Comparison of ENCODE assay signal across 35 cellular contexts in genomic region chr14:31341280-31341679, GRCh38.
"Had no signal": no experiment of that assay in that cellular context is flagged by ENCODE, and none has a peak within 500 bp of the region (broad histone marks: within the 10 kb centered on the region; RNA-seq: fewer than 3 reads in every experiment).

No MANE protein-coding gene starts in this region.

- H3K4me1 ChIP-seq: breast epithelium had no signal

- H3K9me3 ChIP-seq: adrenal gland, body of pancreas, breast epithelium had no signal

- FAIRE-seq: astrocyte had no signal

- H3K4me3 Mint-ChIP-seq: activated CD4-positive, alpha-beta memory T cell treated with anti-CD3 and anti-CD28 coated beads for 36 hours; activated CD4-positive, alpha-beta T cell treated with anti-CD3 and anti-CD28 coated beads for 36 hours; activated CD4-positive, alpha-beta T cell treated with anti-CD3 and anti-CD28 coated beads, Interleukin-2, amount 10 ng/mL, durations not matched to agents 7 days and 5 days; activated CD8-positive, alpha-beta T cell treated with anti-CD3 and anti-CD28 coated beads for 36 hours; activated naive CD4-positive, alpha-beta T cell treated with anti-CD3 and anti-CD28 coated beads for 36 hours; activated naive CD8-positive, alpha-beta T cell treated with anti-CD3 and anti-CD28 coated beads for 36 hours; activated T-cell treated with anti-CD3 and anti-CD28 coated beads, Interleukin-2, amount 50 U/mL, for 4 hours; activated T-cell treated with anti-CD3 and anti-CD28 coated beads, Interleukin-2, amount 50 U/mL, for 72 hours; activated T-helper 1 cell treated with anti-CD3 and anti-CD28 coated beads, Interleukin-12 subunit alpha, Interleukin-12 subunit beta, Interleukin-2, Interleukin-4 antibody, amounts not matched to agents 30 ng/mL and 10 ng/mL and 1 ng/mL, durations not matched to agents 14 hours and 24 hours and 36 hours; activated T-helper 17 cell treated with anti-CD3 and anti-CD28 coated beads, Interleukin-2, amount 50 U/mL, for 72 hours; central memory CD8-positive, alpha-beta T cell; T-helper 1 cell treated with Interleukin-12 subunit alpha and Interleukin-12 subunit beta and Interleukin-4 antibody, amounts not matched to agents 30 μg/mL and 1 μg/mL, for 36 hours; T-helper 2 cell treated with Interferon-gamma antibody and Interleukin-4, amounts not matched to agents 5 μg/mL and 100 μg/mL, for 36 hours had no signal

- ATAC-seq: activated CD4-positive, alpha-beta T cell treated with anti-CD3 and anti-CD28 coated beads for 36 hours; activated CD4-positive, CD25-positive, alpha-beta regulatory T cell treated with anti-CD3 and anti-CD28 coated beads, Interleukin-2, amount 50 U/mL, for 24 hours; activated CD8-positive, alpha-beta T cell treated with anti-CD3 and anti-CD28 coated beads for 36 hours; activated naive CD4-positive, alpha-beta T cell treated with anti-CD3 and anti-CD28 coated beads, Interleukin-2, amount 50 U/mL, for 72 hours; activated T-cell treated with anti-CD3 and anti-CD28 coated beads, Interleukin-2, amount 50 U/mL, for 4 hours; activated T-cell treated with anti-CD3 and anti-CD28 coated beads, Interleukin-2, amount 50 U/mL, for 72 hours; activated T-helper 17 cell treated with anti-CD3 and anti-CD28 coated beads, Interleukin-2, amount 50 U/mL, for 72 hours; body of pancreas had no signal

- H3K27ac Mint-ChIP-seq: activated CD4-positive, alpha-beta memory T cell treated with anti-CD3 and anti-CD28 coated beads for 36 hours; activated CD4-positive, alpha-beta T cell treated with anti-CD3 and anti-CD28 coated beads for 36 hours; activated CD4-positive, alpha-beta T cell treated with anti-CD3 and anti-CD28 coated beads, Interleukin-2, amount 10 ng/mL, durations not matched to agents 7 days and 5 days; activated CD8-positive, alpha-beta T cell treated with anti-CD3 and anti-CD28 coated beads for 36 hours; activated naive CD4-positive, alpha-beta T cell treated with anti-CD3 and anti-CD28 coated beads, Interleukin-2, amount 50 U/mL, for 72 hours; activated naive CD8-positive, alpha-beta T cell treated with anti-CD3 and anti-CD28 coated beads for 36 hours; activated T-cell treated with anti-CD3 and anti-CD28 coated beads, Interleukin-2, amount 50 U/mL, for 72 hours; activated T-helper 1 cell treated with anti-CD3 and anti-CD28 coated beads, Interleukin-12 subunit alpha, Interleukin-12 subunit beta, Interleukin-2, Interleukin-4 antibody, amounts not matched to agents 30 ng/mL and 10 ng/mL and 1 ng/mL, durations not matched to agents 14 hours and 24 hours and 36 hours; activated T-helper 17 cell treated with anti-CD3 and anti-CD28 coated beads, Interleukin-2, amount 50 U/mL, for 72 hours; T-helper 1 cell treated with Interleukin-12 subunit alpha and Interleukin-12 subunit beta and Interleukin-4 antibody, amounts not matched to agents 30 μg/mL and 1 μg/mL, for 36 hours; T-helper 2 cell treated with Interferon-gamma antibody and Interleukin-4, amounts not matched to agents 5 μg/mL and 100 μg/mL, for 36 hours had no signal

- H3K27me3 ChIP-seq: adrenal gland, body of pancreas, brain microvascular endothelial cell, breast epithelium had no signal

- H3K4me1 Mint-ChIP-seq: activated CD4-positive, alpha-beta T cell treated with anti-CD3 and anti-CD28 coated beads for 36 hours; activated CD4-positive, alpha-beta T cell treated with anti-CD3 and anti-CD28 coated beads, Interleukin-2, amount 10 ng/mL, durations not matched to agents 7 days and 5 days; activated naive CD8-positive, alpha-beta T cell treated with anti-CD3 and anti-CD28 coated beads for 36 hours; activated T-helper 17 cell treated with anti-CD3 and anti-CD28 coated beads, Interleukin-2, amount 50 U/mL, for 72 hours; central memory CD8-positive, alpha-beta T cell had no signal

- H3K36me3 ChIP-seq: breast epithelium had no signal

- H3K27me3 Mint-ChIP-seq: activated CD4-positive, alpha-beta memory T cell treated with anti-CD3 and anti-CD28 coated beads for 36 hours; activated CD4-positive, alpha-beta T cell treated with anti-CD3 and anti-CD28 coated beads for 36 hours; activated CD4-positive, alpha-beta T cell treated with anti-CD3 and anti-CD28 coated beads, Interleukin-2, amount 10 ng/mL, durations not matched to agents 7 days and 5 days; activated CD8-positive, alpha-beta T cell treated with anti-CD3 and anti-CD28 coated beads for 36 hours; activated naive CD8-positive, alpha-beta T cell treated with anti-CD3 and anti-CD28 coated beads for 36 hours; activated T-helper 17 cell treated with anti-CD3 and anti-CD28 coated beads, Interleukin-2, amount 50 U/mL, for 72 hours; central memory CD8-positive, alpha-beta T cell had no signal

- H3K36me3 Mint-ChIP-seq: activated naive CD4-positive, alpha-beta T cell treated with anti-CD3 and anti-CD28 coated beads, Interleukin-2, amount 50 U/mL, for 72 hours; activated naive CD8-positive, alpha-beta T cell treated with anti-CD3 and anti-CD28 coated beads for 36 hours had no signal

- H3K4me3 ChIP-seq: adrenal gland, body of pancreas, breast epithelium had no signal

- DNase-seq: activated CD4-positive, alpha-beta memory T cell treated with anti-CD3 and anti-CD28 coated beads for 36 hours; activated CD4-positive, alpha-beta T cell treated with anti-CD3 and anti-CD28 coated beads for 1 hour; activated CD4-positive, alpha-beta T cell treated with anti-CD3 and anti-CD28 coated beads for 36 hours; activated CD4-positive, alpha-beta T cell treated with anti-CD3 and anti-CD28 coated beads for 48 hours; activated CD4-positive, alpha-beta T cell treated with anti-CD3 and anti-CD28 coated beads, Interleukin-2, amount 10 ng/mL, durations not matched to agents 7 days and 5 days; activated CD4-positive, CD25-positive, alpha-beta regulatory T cell; activated CD8-positive, alpha-beta memory T cell treated with anti-CD3 and anti-CD28 coated beads, Interleukin-2, amount 50 U/mL, for 4 hours; activated CD8-positive, alpha-beta T cell treated with anti-CD3 and anti-CD28 coated beads for 36 hours; activated effector memory CD4-positive, alpha-beta T cell treated with anti-CD3 and anti-CD28 coated beads, Interleukin-2, amount 50 U/mL, for 16 hours; activated gamma-delta T cell treated with Interleukin-2 at 50 U/mL for 16 hours; activated naive CD4-positive, alpha-beta T cell; activated naive CD4-positive, alpha-beta T cell treated with anti-CD3 and anti-CD28 coated beads for 36 hours; activated naive CD4-positive, alpha-beta T cell treated with anti-CD3 and anti-CD28 coated beads, Interleukin-2, amount 50 U/mL, for 16 hours; activated naive CD8-positive, alpha-beta T cell treated with anti-CD3 and anti-CD28 coated beads for 36 hours; activated T-cell treated with anti-CD3 and anti-CD28 coated beads for 4 hours; activated T-cell treated with anti-CD3 and anti-CD28 coated beads, Interleukin-2, amount 50 U/mL, for 1 hour; activated T-cell treated with anti-CD3 and anti-CD28 coated beads, Interleukin-2, amount 50 U/mL, for 4 hours; activated T-cell treated with anti-CD3 and anti-CD28 coated beads, Interleukin-2, amount 50 U/mL, for 72 hours; adrenal gland; amniotic stem cell; aorta; body of pancreas; brain microvascular endothelial cell; cerebellar nuclear complex; T-helper 2 cell; T-helper 9 cell had no signal

- H3K9me3 Mint-ChIP-seq: activated CD4-positive, alpha-beta memory T cell treated with anti-CD3 and anti-CD28 coated beads for 36 hours; activated CD4-positive, alpha-beta T cell treated with anti-CD3 and anti-CD28 coated beads, Interleukin-2, amount 10 ng/mL, durations not matched to agents 7 days and 5 days; activated CD8-positive, alpha-beta T cell treated with anti-CD3 and anti-CD28 coated beads for 36 hours; activated naive CD4-positive, alpha-beta T cell treated with anti-CD3 and anti-CD28 coated beads for 36 hours; activated naive CD4-positive, alpha-beta T cell treated with anti-CD3 and anti-CD28 coated beads, Interleukin-2, amount 50 U/mL, for 72 hours; activated naive CD8-positive, alpha-beta T cell treated with anti-CD3 and anti-CD28 coated beads for 36 hours; activated T-cell treated with anti-CD3 and anti-CD28 coated beads, Interleukin-2, amount 50 U/mL, for 4 hours; activated T-cell treated with anti-CD3 and anti-CD28 coated beads, Interleukin-2, amount 50 U/mL, for 72 hours; activated T-helper 1 cell treated with anti-CD3 and anti-CD28 coated beads, Interleukin-12 subunit alpha, Interleukin-12 subunit beta, Interleukin-2, Interleukin-4 antibody, amounts not matched to agents 30 ng/mL and 10 ng/mL and 1 ng/mL, durations not matched to agents 14 hours and 24 hours and 36 hours; activated T-helper 17 cell treated with anti-CD3 and anti-CD28 coated beads, Interleukin-2, amount 50 U/mL, for 72 hours; central memory CD8-positive, alpha-beta T cell; T-helper 1 cell treated with Interleukin-12 subunit alpha and Interleukin-12 subunit beta and Interleukin-4 antibody, amounts not matched to agents 30 μg/mL and 1 μg/mL, for 36 hours; T-helper 2 cell treated with Interferon-gamma antibody and Interleukin-4, amounts not matched to agents 5 μg/mL and 100 μg/mL, for 36 hours had no signal

- H3K27ac ChIP-seq: adrenal gland, body of pancreas, brain microvascular endothelial cell, breast epithelium had no signal
